ENCODE assay signal across 8 cellular contexts in the genomic region with DNA sequence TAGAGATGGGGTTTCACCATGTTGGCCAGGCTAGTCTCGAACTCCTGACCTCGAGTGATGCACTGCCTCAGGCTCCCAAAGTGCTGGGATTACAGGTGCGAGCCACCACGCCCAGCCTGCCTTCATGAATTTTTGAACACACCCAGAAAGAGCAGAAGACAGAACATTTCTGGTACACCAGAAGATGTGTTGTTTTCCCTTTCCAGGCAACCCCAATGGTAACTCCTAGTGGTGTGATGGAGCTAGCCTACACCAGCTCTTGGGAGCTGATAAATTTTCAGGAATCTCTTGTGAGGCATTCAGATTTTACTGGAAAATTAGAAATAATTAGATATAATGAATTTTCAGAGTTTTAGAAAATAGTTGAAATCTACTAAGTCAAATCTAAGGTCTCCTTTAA. TPM values are rescaled to one million over a fixed set of nuclear protein-coding genes. Genes with fewer than 3 reads are reported as not detected.
DNase-seq lines count a peak whose midpoint lies in the region; ATAC-seq, FAIRE-seq and TF ChIP-seq lines count a peak whose summit lies in the region.

No MANE protein-coding gene starts in this region.

- TF ChIP-seq CTCF in HL-60 (IDR thresholded peaks at IDR 0.05; ENCODE audit: insufficient read depth, low read length): no peak
- TF ChIP-seq CTCF in GM12878 (IDR thresholded peaks at IDR 0.05 in 2 of 3, conservative IDR thresholded peaks at IDR 0.05 in 1 of 3; ENCODE audit: control insufficient read depth in 2 of 3, extremely low read depth in 1 of 3, insufficient read depth in 1 of 3, low read depth in 3 of 3, low read length in 3 of 3): no peak

- peaks cover 6 to 17% (median 11%) of the 10 kb centered on the region in 4 donors for H3K4me1 Mint-ChIP-seq in naive thymus-derived CD8-positive, alpha-beta T cell

- no peaks in the 10 kb centered on the region for H3K36me3 ChIP-seq in GM12878 (ENCODE audit: control insufficient read depth in 2 of 2, insufficient read depth in 2 of 2, low read length in 1 of 2)

- H3K27ac ChIP-seq in HL-60 (replicated peaks): no peak overlapping the region
- H3K27ac ChIP-seq in GM12878 (ENCODE audit: control insufficient read depth, insufficient read depth): no peak overlapping the region; the same call in 1 of the 2 replicates

- SMC1A ChIA-PET in GM12878 (lab: Charles Lee; ENCODE audit: uncharacterized antibody, unreplicated experiment): interaction anchor here (0.6 to 1.8 kb wide), 7 partner anchors 9 to 109 kb away, joined by 3 to 8 read pairs (median 4); no protein-coding TSS in a partner anchor

- peaks cover 0 to 1% (median 0%) of the 10 kb centered on the region in 3 donors for H3K36me3 Mint-ChIP-seq in naive thymus-derived CD8-positive, alpha-beta T cell

- no peak for FAIRE-seq in GM12878 (lab: Jason Lieb, UNC)

- RAD21 ChIA-PET in GM12878 (lab: Charles Lee; ENCODE audit: unreplicated experiment): interaction anchor here (1.3 to 1.9 kb wide), 7 partner anchors 10 to 564 kb away, joined by 3 to 13 read pairs (median 5); no protein-coding TSS in a partner anchor

- peak; percentile 4 for DNase-seq in AG08396 (ENCODE audit: low spot score)
- no peak for DNase-seq in HL-60 (ENCODE audit: low read depth in 1 of 2, low spot score in 1 of 2)
- no peak for DNase-seq in GM12878 (ENCODE audit: low read depth, low spot score)
- DNase-seq in naive thymus-derived CD8-positive, alpha-beta T cell: no peak
- no peak for DNase-seq in NCI-H187 treated with DMSO at 0.1 percent for 48 hours (lab: John Stamatoyannopoulos, UW)
- no peak for DNase-seq in globus pallidus (ENCODE audit: low spot score)
- no peak for DNase-seq in NAMALWA (ENCODE audit: low spot score)

- peaks cover 6% of the 10 kb centered on the region for H3K79me2 ChIP-seq in GM12878 (ENCODE audit: control insufficient read depth, insufficient read depth, low read length)

- H3K4me3 ChIP-seq in HL-60 (replicated peaks; ENCODE audit: insufficient read depth, low read length) (peak overlapping the region; percentile 74), GM12878 (peak overlapping the region; percentile 54)

- peak overlapping the region; percentile 36 for H3K4me2 ChIP-seq in GM12878 (ENCODE audit: control insufficient read depth, insufficient read depth)

- CTCF ChIA-PET in GM12878 (lab: Yijun Ruan, JAX): interaction anchor here (0.7 to 2.2 kb wide), 6 partner anchors 9 to 252 kb away, joined by 3 to 9 read pairs (median 3); no protein-coding TSS in a partner anchor

- peak overlapping the region in 8 of 10 donors; percentile 62 to 99 (median 99) for H3K27ac Mint-ChIP-seq in naive thymus-derived CD8-positive, alpha-beta T cell

- H3K4me1 ChIP-seq in GM12878 (ENCODE audit: control insufficient read depth, insufficient read depth, low read length): no peaks in the 10 kb centered on the region

- H3K9me3 Mint-ChIP-seq in naive thymus-derived CD8-positive, alpha-beta T cell: no peaks in the 10 kb centered on the region

- WGBS in GM12878 (ENCODE audit: insufficient coverage, insufficient replicate concordance, low lambda C conversion rate, missing lambda C conversion rate): 98% methylated on average over 4 of the region's 4 CpGs

- H3K27me3 ChIP-seq in HL-60 (ENCODE audit: insufficient read depth, poor library complexity, severe bottlenecking): no peaks in the 10 kb centered on the region
- H3K27me3 ChIP-seq in GM12878 (replicated peaks in 1 of 2; ENCODE audit: control insufficient read depth in 2 of 2, insufficient read depth in 2 of 2, low read length in 1 of 2): no peaks in the 10 kb centered on the region

- in situ Hi-C loops in GM12878 (cut with MboI): no loop called here

- no peaks in the 10 kb centered on the region for H4K20me1 ChIP-seq in GM12878 (ENCODE audit: control insufficient read depth, insufficient read depth)

- no TSS peak for BruUV-seq in GM12878 (replicated peaks; lab: Mats Ljungman, UMichigan)

- H3K9me3 ChIP-seq in GM12878 (replicated peaks; ENCODE audit: control insufficient read depth, insufficient read depth, low read length): no peaks in the 10 kb centered on the region

- intact Hi-C loops in GM12878 (cut with micrococcal nuclease; ENCODE audit: unreplicated experiment): loop anchor here (10.0 kb wide), 1 partner anchor 370 kb away; no protein-coding TSS in a partner anchor

- POLR2A ChIA-PET in GM12878 (lab: Charles Lee): interaction anchor here (0.6 to 1.3 kb wide), 2 partner anchors 66 to 388 kb away, joined by 3 to 9 read pairs; no protein-coding TSS in a partner anchor
- POLR2A ChIA-PET in naive thymus-derived CD8-positive, alpha-beta T cell (lab: Charles Lee): interaction anchor here (0.7 to 2.7 kb wide), 21 partner anchors 9 to 694 kb away, joined by 3 to 64 read pairs (median 5); a partner anchor contains a TSS

- no peak for TF ChIP-seq RAD21 in GM12878 (IDR thresholded peaks at IDR 0.05; ENCODE audit: insufficient read depth, low read depth, low read length)

- no peak for TF ChIP-seq POLR2A in GM12878 (IDR thresholded peaks at IDR 0.05; ENCODE audit: low read depth, low read length)

- ATAC-seq in GM12878: no peak
- no peak for ATAC-seq in naive thymus-derived CD8-positive, alpha-beta T cell
- no peak for ATAC-seq in GM18511 (IDR thresholded peaks at IDR 0.05; ENCODE audit: unreplicated experiment)

- H3K4me3 Mint-ChIP-seq in naive thymus-derived CD8-positive, alpha-beta T cell: peak overlapping the region; percentile 25 to 98 (median 94)

- TF ChIP-seq EP300 in GM12878 (IDR thresholded peaks at IDR 0.05; ENCODE audit: borderline replicate concordance in 1 of 2, control insufficient read depth in 1 of 2, low read depth in 2 of 2, low read length in 2 of 2): no peak

- H3K27me3 Mint-ChIP-seq in naive thymus-derived CD8-positive, alpha-beta T cell: peaks cover 0 to 7% (median 0%) of the 10 kb centered on the region in 5 donors

- peak overlapping the region; percentile 99; the same call in 1 of the 2 replicates for H3K9ac ChIP-seq in GM12878 (ENCODE audit: control insufficient read depth, insufficient read depth, low read length)

- no peak overlapping the region for H2AFZ ChIP-seq in GM12878 (ENCODE audit: control insufficient read depth, low read depth, low read length)

TF ChIP-seq in GM12878, 131 proteins besides CTCF, POLR2A, EP300 and RAD21:
- TF ChIP-seq ZNF384 (IDR thresholded peaks at IDR 0.05; ENCODE audit: borderline replicate concordance, low read depth, low read length) (no peak), KAT2A (conservative IDR thresholded peaks at IDR 0.05; ENCODE audit: control insufficient read depth, low read depth, low read length) (no peak), NFXL1 (IDR thresholded peaks at IDR 0.05; ENCODE audit: borderline replicate concordance) (no peak), NFIC (IDR thresholded peaks at IDR 0.05; ENCODE audit: low read depth, low read length) (no peak), KLF5 (IDR thresholded peaks at IDR 0.05; ENCODE audit: partially characterized antibody) (no peak)

RNA-seq across cellular contexts. Expression of a gene that starts 0.9 kb away (rescaled TPM):
- total RNA-seq in GM12878 (2013; cell fraction: nucleolus; rRNA removed): 60.2 and 63.9 TPM in 2 replicates
- 3.5 and 4.5 TPM in 2 replicates for total RNA-seq in GM12878 (2014; rRNA removed)
- 5.6 and 8.8 TPM in 2 replicates for total RNA-seq in GM12878 (2014; rRNA removed; fragmentation: Illumina TruSeq; extraction: Trizol)
- total RNA-seq in GM12878 (2021): 4.0 and 7.3 TPM in 2 replicates
- polyA plus RNA-seq in GM12878 (2011; ENCODE audit: low read depth): 1.1 TPM
- 3.2 and 7.6 TPM in 2 replicates for polyA plus RNA-seq in GM12878 (2011; rRNA removed)
- 0.90 and 1.0 TPM in 2 replicates for polyA plus RNA-seq in GM12878 (2011; cell fraction: cytosol; rRNA removed)
- 5.1 and 6.3 TPM in 2 replicates for polyA plus RNA-seq in GM12878 (2011; cell fraction: nucleus; rRNA removed)
- polyA plus RNA-seq in GM12878 (2012): 2.1 TPM in 2 replicates
- 2.3 and 2.5 TPM in 2 replicates for polyA plus RNA-seq in GM12878 (2014; fragmentation: Illumina TruSeq; extraction: Trizol)
- 1 to 10 TPM; 2.1 to 3.3 TPM for polyA plus RNA-seq in GM12878 (2014; fragmentation: Nextera tagmentation; extraction: Ambion mirVana)
- polyA plus RNA-seq in GM12878 (2014; rRNA removed): 1.8 and 2.3 TPM in 2 replicates
- polyA plus RNA-seq in GM12878 (2016; fragmentation: Nextera tagmentation; extraction: Ambion mirVana): 1 to 10 TPM; 3.9 to 4.0 TPM
- polyA minus RNA-seq in GM12878 (2011; rRNA and poly(A)+ RNA removed): 5.0 and 12.7 TPM in 2 replicates
- polyA minus RNA-seq in GM12878 (2011; cell fraction: cytosol; rRNA and poly(A)+ RNA removed): 4.3 and 4.4 TPM in 2 replicates
- 18.4 and 19.1 TPM in 2 replicates for polyA minus RNA-seq in GM12878 (2011; cell fraction: nucleus; rRNA and poly(A)+ RNA removed)
- total RNA-seq in naive thymus-derived CD8-positive, alpha-beta T cell: 10 to 100 TPM; 90.9 to 94.5 TPM
- polyA plus RNA-seq in naive thymus-derived CD8-positive, alpha-beta T cell: 10 to 100 TPM in 2 of 3 donors, 1 to 10 TPM in 1; 8.9 to 26.0 (median 11.8) TPM
